In the genomic region with DNA sequence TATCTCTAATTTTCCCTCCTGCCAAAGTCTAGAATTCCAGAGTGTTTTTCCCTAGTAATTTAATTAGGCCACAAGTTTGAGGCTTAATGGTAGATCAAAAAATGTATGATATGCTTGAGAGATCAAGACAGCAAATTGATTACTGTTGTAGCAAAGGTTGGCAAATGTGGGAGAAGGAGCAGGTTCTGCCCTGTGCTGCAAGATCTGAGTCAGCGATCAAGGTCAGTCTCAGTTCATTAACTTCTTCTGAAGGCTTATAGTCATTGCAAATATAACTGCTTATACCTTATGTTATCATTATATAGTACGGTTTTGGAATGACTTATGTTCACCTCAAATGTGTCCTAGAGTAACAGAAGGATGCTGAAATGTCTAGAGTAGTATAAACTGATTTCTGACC, we compare ENCODE assay signal across 26 cellular contexts.
DNase-seq lines count a peak whose midpoint lies in the region; ATAC-seq, FAIRE-seq and TF ChIP-seq lines count a peak whose summit lies in the region.
"Had no signal": no experiment of that assay in that cellular context is flagged by ENCODE, and none has a peak within 500 bp of the region (broad histone marks: within the 10 kb centered on the region; RNA-seq: fewer than 3 reads in every experiment).

No MANE protein-coding gene starts in this region.

- no peak overlapping the region for H3K4me3 Mint-ChIP-seq in progenitor cell of endocrine pancreas (ENCODE audit: low read depth)
- H3K4me3 Mint-ChIP-seq: immature natural killer cell; memory B cell; naive B cell; T-helper 1 cell treated with Interleukin-12 subunit alpha and Interleukin-12 subunit beta and Interleukin-4 antibody, amounts not matched to agents 30 μg/mL and 1 μg/mL, for 36 hours had no signal

- DNase-seq in ACHN (peak; percentile 32), H54 (ENCODE audit: insufficient read length, low spot score) (no peak), astrocyte of the hippocampus (ENCODE audit: low read depth, low spot score) (peak; percentile 11), kidney glomerular epithelial cell (lab: John Stamatoyannopoulos, UW) (peak; percentile 74), NOMO-1 treated with dmso at 0.1 percent for 144 hours (lab: John Stamatoyannopoulos, UW; ENCODE audit: unreplicated experiment) (no peak), progenitor cell of endocrine pancreas (ENCODE audit: low spot score, unreplicated experiment) (no peak)
- DNase-seq: activated CD4-positive, alpha-beta T cell treated with anti-CD3 and anti-CD28 coated beads, Interleukin-2, amount 50 U/mL, for 1 hour; activated naive CD4-positive, alpha-beta T cell; anterior cingulate cortex; C1 segment of cervical spinal cord; cerebellar nuclear complex; effector CD8-positive, alpha-beta T cell; GF-D8; heart right ventricle; immature natural killer cell; naive B cell; NCI-H1092 treated with DMSO at 0.1 percent for 48 hours; NCI-H526 treated with DMSO at 0.1 percent for 48 hours; SHP77; stimulated activated CD4-positive, alpha-beta T cell treated with anti-CD3 and anti-CD28 coated beads, Interleukin-1b, Interleukin-23, amount 100 ng/mL, for 48 hours; uterus had no signal

- in situ Hi-C loops in ACHN (cut with HindIII; ENCODE audit: low pct_ligation_motif_present, low pct_unique_long_range_greater_than_20kb, low sequenced_read_pairs) = no loop called here

- H3K9me3 Mint-ChIP-seq in progenitor cell of endocrine pancreas (ENCODE audit: low read depth) = peaks cover 6% of the 10 kb centered on the region

- H3K4me1 Mint-ChIP-seq in progenitor cell of endocrine pancreas (ENCODE audit: low read depth) = no peaks in the 10 kb centered on the region
- H3K4me1 Mint-ChIP-seq: immature natural killer cell, memory B cell, naive B cell had no signal

- no peak overlapping the region for H3K27ac Mint-ChIP-seq in progenitor cell of endocrine pancreas
- H3K27ac Mint-ChIP-seq: immature natural killer cell; memory B cell; T-helper 1 cell treated with Interleukin-12 subunit alpha and Interleukin-12 subunit beta and Interleukin-4 antibody, amounts not matched to agents 30 μg/mL and 1 μg/mL, for 36 hours had no signal

- TF ChIP-seq CTCF in progenitor cell of endocrine pancreas (IDR thresholded peaks at IDR 0.05; ENCODE audit: unreplicated experiment) = no peak

- no peak for TF ChIP-seq POLR2A in H54 (IDR thresholded peaks at IDR 0.05; ENCODE audit: low read depth, low read length)

- ATAC-seq in GM21515 (IDR thresholded peaks at IDR 0.05; ENCODE audit: unreplicated experiment) (no peak), HG03432 (IDR thresholded peaks at IDR 0.05; ENCODE audit: unreplicated experiment) (no peak)
- ATAC-seq: heart right ventricle had no signal

- no peaks in the 10 kb centered on the region for H3K27me3 Mint-ChIP-seq in progenitor cell of endocrine pancreas
- H3K27me3 Mint-ChIP-seq: memory B cell, naive B cell had no signal

- peak; percentile 45 for FAIRE-seq in H54 (lab: Jason Lieb, UNC)
- FAIRE-seq: GM12892 had no signal

- H3K36me3 Mint-ChIP-seq in progenitor cell of endocrine pancreas (ENCODE audit: insufficient read depth) = peaks cover 4% of the 10 kb centered on the region

Comparison
In these comparisons a context has a peak if more than half of its experiments do, and no peak if none do; other contexts are left out.
1. DNase-seq: peak in ACHN (single experiment), astrocyte of the hippocampus (single experiment) and kidney glomerular epithelial cell (single experiment); none in H54 (single experiment), NOMO-1 treated with dmso at 0.1 percent for 144 hours (single experiment) and progenitor cell of endocrine pancreas (single experiment).